23 cellular contexts compared by ENCODE assay signal in genomic region chr21:25334046-25334730, GRCh38.
"Had no signal": no experiment of that assay in that cellular context is flagged by ENCODE, and none has a peak within 500 bp of the region (broad histone marks: within the 10 kb centered on the region; RNA-seq: fewer than 3 reads in every experiment).

No MANE protein-coding gene starts in this region.

- ATAC-seq: heart left ventricle; left lobe of liver; mucosa of descending colon; naive thymus-derived CD8-positive, alpha-beta T cell; sciatic nerve had no signal

- H3K36me3 ChIP-seq: heart left ventricle, neutrophil, spleen, stomach, thoracic aorta, transverse colon had no signal

- H3K27ac Mint-ChIP-seq: endodermal cell; naive thymus-derived CD8-positive, alpha-beta T cell had no signal

- H3K4me1 Mint-ChIP-seq: naive thymus-derived CD8-positive, alpha-beta T cell had no signal

- H3K9me3 Mint-ChIP-seq: endodermal cell had no signal

- H3K27me3 ChIP-seq: heart left ventricle, neutrophil, spleen, stomach, transverse colon had no signal

- H3K4me1 ChIP-seq: heart left ventricle, spleen, stomach, transverse colon had no signal

- FAIRE-seq: endothelial cell of umbilical vein, islet of Langerhans had no signal

- H3K9me3 ChIP-seq: heart left ventricle, mucosa of descending colon, neutrophil, spleen, stomach, thoracic aorta, transverse colon had no signal

- H3K4me3 Mint-ChIP-seq: endodermal cell; naive thymus-derived CD8-positive, alpha-beta T cell had no signal

- DNase-seq: effector CD4-positive, alpha-beta T cell; endodermal cell; foreskin melanocyte; heart left ventricle; hippocampal formation; mammary epithelial cell; mucosa of descending colon; naive thymus-derived CD8-positive, alpha-beta T cell; posterior cingulate gyrus; spleen; stimulated activated CD4-positive, alpha-beta T cell treated with anti-CD3 and anti-CD28 coated beads, Interleukin-2, amount 100 ng/mL, for 24 hours; stimulated activated CD4-positive, alpha-beta T cell treated with anti-CD3 and anti-CD28 coated beads, Interleukin-4, amount 100 ng/mL, for 4 hours; stimulated activated naive CD4-positive, alpha-beta T cell; stomach; substantia nigra; transverse colon had no signal

- H3K27ac ChIP-seq: coronary artery, heart left ventricle, neutrophil, spleen, stomach, thoracic aorta, transverse colon had no signal

- H3K4me3 ChIP-seq: coronary artery, heart left ventricle, mucosa of descending colon, spleen, stomach, thoracic aorta, transverse colon had no signal
